ENCODE assay signal across 1 cellular context in genomic region chr15:66775127-66776105, GRCh38.
TF ChIP-seq lines count a peak whose summit lies in the region.

No MANE protein-coding gene starts in this region.

TF ChIP-seq in IMR-90, 13 proteins besides CTCF, POLR2A, EP300 and RAD21 (continued from another document):
- no peak for TF ChIP-seq USF2 (IDR thresholded peaks at IDR 0.05; ENCODE audit: low read depth, low read length)
- TF ChIP-seq SMC3 (IDR thresholded peaks at IDR 0.05; ENCODE audit: low read depth, low read length) = no peak
- TF ChIP-seq CEBPB (IDR thresholded peaks at IDR 0.05; ENCODE audit: low read depth, low read length) = no peak
- no peak for TF ChIP-seq RCOR1 (IDR thresholded peaks at IDR 0.05; ENCODE audit: insufficient replicate concordance, low read length)
- no peak for TF ChIP-seq CHD1 (IDR thresholded peaks at IDR 0.05; ENCODE audit: low read depth, low read length)
- TF ChIP-seq FOS (IDR thresholded peaks at IDR 0.05; ENCODE audit: low read depth, low read length) = no peak
- no peak for TF ChIP-seq NFE2L2 (IDR thresholded peaks at IDR 0.05; ENCODE audit: low read depth, low read length)
- TF ChIP-seq MAFK (IDR thresholded peaks at IDR 0.05; ENCODE audit: low read depth, low read length) = no peak
- TF ChIP-seq MAZ (IDR thresholded peaks at IDR 0.05; ENCODE audit: borderline replicate concordance, low read depth, low read length) = no peak
- TF ChIP-seq MXI1 (IDR thresholded peaks at IDR 0.05; ENCODE audit: borderline replicate concordance, low read depth, low read length) = no peak
